In the genomic region with DNA sequence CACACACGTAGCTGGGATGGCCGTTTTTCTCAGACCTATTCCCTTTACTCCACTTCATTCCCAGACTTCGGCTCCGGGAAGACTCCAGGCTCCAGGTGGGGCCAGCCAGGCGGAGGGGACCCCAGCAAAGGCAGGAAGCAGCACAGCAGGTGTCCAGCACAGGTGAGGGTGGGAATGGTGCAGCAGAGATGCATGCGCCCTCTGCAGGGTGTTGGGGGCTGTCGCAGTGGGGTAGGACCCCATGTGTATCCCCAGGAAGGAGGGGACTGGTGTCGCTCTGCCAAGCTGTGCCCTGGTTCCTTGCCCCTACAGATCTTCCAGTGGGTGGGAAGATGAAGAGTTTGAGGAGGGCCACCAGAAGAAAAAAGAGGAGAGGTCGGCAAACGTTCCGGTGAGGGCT, we compare ENCODE assay signal across 12 cellular contexts. TPM values are rescaled to one million over a fixed set of nuclear protein-coding genes. Genes with fewer than 3 reads are reported as not detected.
A peak's percentile ranks its signal among the peaks of the same experiment; 100 is the strongest.
DNase-seq lines count a peak whose midpoint lies in the region; ATAC-seq and TF ChIP-seq lines count a peak whose summit lies in the region.
"Had no signal": no experiment of that assay in that cellular context is flagged by ENCODE, and none has a peak within 500 bp of the region (broad histone marks: within the 10 kb centered on the region; RNA-seq: fewer than 3 reads in every experiment).

No MANE protein-coding gene starts in this region.

- peaks cover 0 to 17% (median 1%) of the 10 kb centered on the region in 3 donors for H3K36me3 Mint-ChIP-seq in CD8-positive, alpha-beta memory T cell
- H3K36me3 Mint-ChIP-seq: CD4-positive, CD25-positive, alpha-beta regulatory T cell had no signal

- H3K4me1 Mint-ChIP-seq in CD8-positive, alpha-beta memory T cell = peaks cover 27 to 38% (median 33%) of the 10 kb centered on the region in 3 donors

- no peaks in the 10 kb centered on the region for H3K9me3 Mint-ChIP-seq in CD8-positive, alpha-beta memory T cell
- H3K9me3 Mint-ChIP-seq: activated naive CD8-positive, alpha-beta T cell treated with anti-CD3 and anti-CD28 coated beads, Interleukin-2, amount 10 ng/mL, durations not matched to agents 7 days and 5 days; CD4-positive, CD25-positive, alpha-beta regulatory T cell had no signal

- H3K4me3 Mint-ChIP-seq in CD8-positive, alpha-beta memory T cell = peak overlapping the region in 1 of 7 donors; percentile 46

- BruUV-seq in A673 (replicated peaks; lab: Mats Ljungman, UMichigan) = no TSS peak

- no peaks in the 10 kb centered on the region for H3K36me3 ChIP-seq in A673 (ENCODE audit: insufficient read depth, low read length, poor library complexity, severe bottlenecking)
- H3K36me3 ChIP-seq in CD8-positive, alpha-beta memory T cell (ENCODE audit: insufficient read depth, low read length) = no peaks in the 10 kb centered on the region

- H3K27me3 Mint-ChIP-seq in CD8-positive, alpha-beta memory T cell = peaks cover 0 to 1% of the 10 kb centered on the region in 2 donors
- H3K27me3 Mint-ChIP-seq: activated naive CD8-positive, alpha-beta T cell treated with anti-CD3 and anti-CD28 coated beads, Interleukin-2, amount 10 ng/mL, durations not matched to agents 7 days and 5 days; CD4-positive, CD25-positive, alpha-beta regulatory T cell had no signal

- peak; percentile 56 for TF ChIP-seq CTCF in A673 (conservative IDR thresholded peaks at IDR 0.05; ENCODE audit: low read depth, low read length)
- peak; percentile 62 for TF ChIP-seq CTCF in GM12864 (IDR thresholded peaks at IDR 0.05; ENCODE audit: low read depth, low read length, missing control alignments)
- TF ChIP-seq CTCF in fibroblast of villous mesenchyme (IDR thresholded peaks at IDR 0.05; ENCODE audit: insufficient read depth, low read depth, low read length) = peak; percentile 26

- CTCF ChIA-PET in A673 (lab: Charles Lee) = interaction anchor here (0.5 kb wide), 1 partner anchor 24 kb away, joined by 3 read pairs; no protein-coding TSS in a partner anchor
- CTCF ChIA-PET in CD8-positive, alpha-beta memory T cell (lab: Charles Lee) = interaction anchor here (1.1 to 1.9 kb wide), 8 partner anchors 21 to 199 kb away, joined by 3 to 11 read pairs (median 4); no protein-coding TSS in a partner anchor

- no peaks in the 10 kb centered on the region for H3K9me3 ChIP-seq in A673 (ENCODE audit: low read depth, low read length, poor library complexity, severe bottlenecking)
- no peaks in the 10 kb centered on the region for H3K9me3 ChIP-seq in CD8-positive, alpha-beta memory T cell (ENCODE audit: low read length)

- ATAC-seq in HG02623 (IDR thresholded peaks at IDR 0.05; ENCODE audit: unreplicated experiment) (no peak), GM18867 (IDR thresholded peaks at IDR 0.05; ENCODE audit: unreplicated experiment) (no peak)

- DNase-seq in A673 (ENCODE audit: low spot score) (no peak), GM12864 (ENCODE audit: low read depth) (no peak), NCI-H510A (lab: John Stamatoyannopoulos, UW) (peak; percentile 50), fibroblast of villous mesenchyme (ENCODE audit: low read depth) (no peak), T-helper 2 cell (no peak)
- no peak for DNase-seq in CD8-positive, alpha-beta memory T cell
- DNase-seq: activated naive CD8-positive, alpha-beta T cell treated with anti-CD3 and anti-CD28 coated beads, Interleukin-2, amount 10 ng/mL, durations not matched to agents 7 days and 5 days; CD4-positive, CD25-positive, alpha-beta regulatory T cell had no signal

- H3K4me3 ChIP-seq in A673 (ENCODE audit: low read depth, low read length, poor library complexity, severe bottlenecking) (no peak overlapping the region), GM12864 (ENCODE audit: low read depth, low read length) (no peak overlapping the region), fibroblast of villous mesenchyme (ENCODE audit: low read depth, low read length) (no peak overlapping the region)
- H3K4me3 ChIP-seq in CD8-positive, alpha-beta memory T cell (ENCODE audit: low read length) = no peak overlapping the region

- H3K27ac ChIP-seq in A673 (ENCODE audit: low read depth, low read length, poor library complexity, severe bottlenecking) = no peak overlapping the region
- H3K27ac ChIP-seq in CD8-positive, alpha-beta memory T cell (ENCODE audit: low read depth, low read length) = no peak overlapping the region

- intact Hi-C loops in A673 (cut with micrococcal nuclease; ENCODE audit: unreplicated experiment) = loop anchor here (5.0 kb wide), 1 partner anchor 92 kb away; a partner anchor contains a TSS

- no peaks in the 10 kb centered on the region for H3K27me3 ChIP-seq in A673 (replicated peaks; ENCODE audit: insufficient read depth, low read depth, low read length, poor library complexity)
- H3K27me3 ChIP-seq in CD8-positive, alpha-beta memory T cell (ENCODE audit: insufficient read depth, low read length, poor library complexity, severe bottlenecking) = no peaks in the 10 kb centered on the region

- no peaks in the 10 kb centered on the region for H3K4me1 ChIP-seq in A673 (ENCODE audit: insufficient read depth, low read length, poor library complexity, severe bottlenecking)
- peaks cover 30% of the 10 kb centered on the region for H3K4me1 ChIP-seq in CD8-positive, alpha-beta memory T cell (ENCODE audit: insufficient read depth, low read length)

- POLR2A ChIA-PET in A673 (lab: Charles Lee; ENCODE audit: low non-redundant PET) = no interaction called here
- POLR2A ChIA-PET in CD8-positive, alpha-beta memory T cell (lab: Charles Lee) = no interaction called here

- no peak overlapping the region for H3K27ac Mint-ChIP-seq in CD8-positive, alpha-beta memory T cell

RNA-seq across cellular contexts. Expression of a gene that starts 5.3 kb away (rescaled TPM):
- total RNA-seq in A673 (2021) (not detected in 2 replicates), fibroblast of villous mesenchyme (not detected in 2 replicates)
- total RNA-seq in CD8-positive, alpha-beta memory T cell = 1 to 10 TPM; 7.3 to 7.4 TPM
- polyA plus RNA-seq in CD8-positive, alpha-beta memory T cell = 2.3 TPM
- total RNA-seq: left lobe of liver, LHCN-M2 had no signal

RNA-seq across cellular contexts. Expression of a gene that starts 6.8 kb away (rescaled TPM):
- total RNA-seq in A673 (2021) = 125 and 138 TPM in 2 replicates
- 67.8 and 74.4 TPM in 2 replicates for total RNA-seq in fibroblast of villous mesenchyme
- 10 to 100 TPM; 63.0 to 69.1 TPM for total RNA-seq in CD8-positive, alpha-beta memory T cell
- 113 TPM for polyA plus RNA-seq in CD8-positive, alpha-beta memory T cell

RNA-seq across cellular contexts. Expression of a gene that starts 12.4 kb away (rescaled TPM):
- total RNA-seq in A673 (2021) (35.3 and 37.5 TPM in 2 replicates), fibroblast of villous mesenchyme (20.9 and 24.2 TPM in 2 replicates)
- 1 to 10 TPM; 4.4 to 4.7 TPM for total RNA-seq in CD8-positive, alpha-beta memory T cell
- not detected for polyA plus RNA-seq in CD8-positive, alpha-beta memory T cell

RNA-seq across cellular contexts. Expression of a gene that starts 16.5 kb away (rescaled TPM):
- total RNA-seq in A673 (2021) = 66.8 and 84.2 TPM in 2 replicates
- total RNA-seq in fibroblast of villous mesenchyme = 15.1 and 24.2 TPM in 2 replicates
- total RNA-seq in CD8-positive, alpha-beta memory T cell = 100 to 1,000 TPM; 123 to 131 TPM
- polyA plus RNA-seq in CD8-positive, alpha-beta memory T cell = 58.7 TPM

RNA-seq across cellular contexts. Expression of a gene that starts 34.4 kb away (rescaled TPM):
- not detected in 2 replicates for total RNA-seq in A673 (2021)
- total RNA-seq in fibroblast of villous mesenchyme = not detected in 2 replicates
- total RNA-seq in CD8-positive, alpha-beta memory T cell = not detected
- not detected for polyA plus RNA-seq in CD8-positive, alpha-beta memory T cell
- total RNA-seq: CD4-positive, CD25-positive, alpha-beta regulatory T cell; left lobe of liver; LHCN-M2 had no signal
- polyA plus RNA-seq: CD4-positive, CD25-positive, alpha-beta regulatory T cell had no signal
